In the genomic region with DNA sequence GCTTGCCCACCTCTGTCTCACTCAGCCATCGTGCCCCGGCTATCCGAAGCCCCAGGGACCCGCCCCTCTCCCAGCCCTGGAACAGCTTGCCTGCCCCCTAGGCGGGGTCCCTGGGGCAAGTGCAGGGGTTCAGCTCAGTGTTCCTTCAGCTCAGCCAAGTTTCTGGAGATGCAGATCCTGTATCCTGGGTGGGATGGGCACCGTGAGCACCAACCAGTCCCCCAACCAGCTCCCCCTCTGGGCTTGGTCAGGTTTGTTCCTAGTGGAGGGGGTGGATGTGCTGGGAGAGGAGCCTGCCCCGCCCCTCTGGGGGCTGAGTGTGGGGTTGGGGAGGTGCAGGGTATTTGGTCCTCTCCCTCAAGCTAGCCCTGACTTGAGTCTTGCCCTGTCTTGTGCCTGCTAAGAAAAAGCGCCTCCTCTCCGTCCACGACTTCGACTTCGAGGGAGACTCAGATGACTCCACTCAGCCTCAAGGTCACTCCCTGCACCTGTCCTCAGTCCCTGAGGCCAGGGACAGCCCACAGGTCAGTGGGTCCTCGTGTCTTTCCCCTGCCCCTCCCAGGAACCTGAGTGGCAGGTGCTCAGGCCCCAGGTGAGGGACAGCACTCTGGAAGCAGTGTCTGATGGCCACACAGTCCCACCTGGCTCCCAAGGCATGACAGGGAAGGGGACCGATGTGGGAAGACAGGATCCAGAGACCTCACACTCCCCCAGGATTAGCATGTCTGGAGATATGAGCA, we compare ENCODE assay signal across 21 cellular contexts.
"Had no signal": no experiment of that assay in that cellular context is flagged by ENCODE, and none has a peak within 500 bp of the region (broad histone marks: within the 10 kb centered on the region; RNA-seq: fewer than 3 reads in every experiment).

No MANE protein-coding gene starts in this region.

- H3K27ac ChIP-seq: brain microvascular endothelial cell had no signal

- ATAC-seq: activated CD8-positive, alpha-beta memory T cell treated with anti-CD3 and anti-CD28 coated beads, Interleukin-2, amount 10 ng/mL, durations not matched to agents 7 days and 5 days; T-helper 17 cell; WTC11 had no signal

- DNase-seq: activated CD4-positive, alpha-beta T cell treated with anti-CD3 and anti-CD28 coated beads for 48 hours; activated CD4-positive, alpha-beta T cell treated with anti-CD3 and anti-CD28 coated beads, Interleukin-2, amount 50 U/mL, for 4 hours; activated CD4-positive, CD25-positive, alpha-beta regulatory T cell treated with anti-CD3 and anti-CD28 coated beads, Interleukin-2, amount 50 U/mL, for 72 hours; activated CD8-positive, alpha-beta memory T cell treated with anti-CD3 and anti-CD28 coated beads, Interleukin-2, amount 10 ng/mL, durations not matched to agents 7 days and 5 days; activated effector memory CD4-positive, alpha-beta T cell treated with Interleukin-2 at 50 U/mL for 16 hours; activated naive CD4-positive, alpha-beta T cell; activated T-cell treated with anti-CD3 and anti-CD28 coated beads, Interleukin-2, amount 50 U/mL, for 24 hours; brain microvascular endothelial cell; KG1; NCI-H1048; NCI-H146; NCI-H187 treated with DMSO at 0.1 percent for 48 hours; NCI-H2081 treated with DMSO at 0.1 percent for 48 hours; NCI-H446; NCI-H524; SIG-M5; T-helper 17 cell; T-helper 9 cell had no signal

- H3K27ac Mint-ChIP-seq: activated CD8-positive, alpha-beta memory T cell treated with anti-CD3 and anti-CD28 coated beads, Interleukin-2, amount 10 ng/mL, durations not matched to agents 7 days and 5 days; activated naive CD4-positive, alpha-beta T cell treated with anti-CD3 and anti-CD28 coated beads, Interleukin-2, amount 50 U/mL, for 24 hours; activated T-cell treated with anti-CD3 and anti-CD28 coated beads, Interleukin-2, amount 50 U/mL, for 24 hours; activated T-helper 1 cell treated with anti-CD3 and anti-CD28 coated beads, Interleukin-12 subunit alpha, Interleukin-12 subunit beta, Interleukin-2, Interleukin-4 antibody, amounts not matched to agents 30 ng/mL and 10 ng/mL and 1 ng/mL, durations not matched to agents 14 hours and 24 hours and 36 hours; T-helper 17 cell; WTC11 had no signal

- H3K9me3 Mint-ChIP-seq: activated naive CD4-positive, alpha-beta T cell treated with anti-CD3 and anti-CD28 coated beads, Interleukin-2, amount 50 U/mL, for 24 hours; activated T-cell treated with anti-CD3 and anti-CD28 coated beads, Interleukin-2, amount 50 U/mL, for 24 hours; activated T-helper 1 cell treated with anti-CD3 and anti-CD28 coated beads, Interleukin-12 subunit alpha, Interleukin-12 subunit beta, Interleukin-2, Interleukin-4 antibody, amounts not matched to agents 30 ng/mL and 10 ng/mL and 1 ng/mL, durations not matched to agents 14 hours and 24 hours and 36 hours had no signal

- H3K27me3 ChIP-seq: brain microvascular endothelial cell had no signal

- H3K4me3 Mint-ChIP-seq: activated CD8-positive, alpha-beta memory T cell treated with anti-CD3 and anti-CD28 coated beads, Interleukin-2, amount 10 ng/mL, durations not matched to agents 7 days and 5 days; activated naive CD4-positive, alpha-beta T cell treated with anti-CD3 and anti-CD28 coated beads, Interleukin-2, amount 50 U/mL, for 24 hours; activated T-cell treated with anti-CD3 and anti-CD28 coated beads, Interleukin-2, amount 50 U/mL, for 24 hours; activated T-helper 1 cell treated with anti-CD3 and anti-CD28 coated beads, Interleukin-12 subunit alpha, Interleukin-12 subunit beta, Interleukin-2, Interleukin-4 antibody, amounts not matched to agents 30 ng/mL and 10 ng/mL and 1 ng/mL, durations not matched to agents 14 hours and 24 hours and 36 hours; T-helper 17 cell; WTC11 had no signal

- H3K4me1 Mint-ChIP-seq: activated CD8-positive, alpha-beta memory T cell treated with anti-CD3 and anti-CD28 coated beads, Interleukin-2, amount 10 ng/mL, durations not matched to agents 7 days and 5 days; activated naive CD4-positive, alpha-beta T cell treated with anti-CD3 and anti-CD28 coated beads, Interleukin-2, amount 50 U/mL, for 24 hours; WTC11 had no signal

- H3K36me3 Mint-ChIP-seq: activated CD8-positive, alpha-beta memory T cell treated with anti-CD3 and anti-CD28 coated beads, Interleukin-2, amount 10 ng/mL, durations not matched to agents 7 days and 5 days; activated naive CD4-positive, alpha-beta T cell treated with anti-CD3 and anti-CD28 coated beads, Interleukin-2, amount 50 U/mL, for 24 hours; WTC11 had no signal
